Comparison of ENCODE assay signal across 1 cellular context in the genomic region with DNA sequence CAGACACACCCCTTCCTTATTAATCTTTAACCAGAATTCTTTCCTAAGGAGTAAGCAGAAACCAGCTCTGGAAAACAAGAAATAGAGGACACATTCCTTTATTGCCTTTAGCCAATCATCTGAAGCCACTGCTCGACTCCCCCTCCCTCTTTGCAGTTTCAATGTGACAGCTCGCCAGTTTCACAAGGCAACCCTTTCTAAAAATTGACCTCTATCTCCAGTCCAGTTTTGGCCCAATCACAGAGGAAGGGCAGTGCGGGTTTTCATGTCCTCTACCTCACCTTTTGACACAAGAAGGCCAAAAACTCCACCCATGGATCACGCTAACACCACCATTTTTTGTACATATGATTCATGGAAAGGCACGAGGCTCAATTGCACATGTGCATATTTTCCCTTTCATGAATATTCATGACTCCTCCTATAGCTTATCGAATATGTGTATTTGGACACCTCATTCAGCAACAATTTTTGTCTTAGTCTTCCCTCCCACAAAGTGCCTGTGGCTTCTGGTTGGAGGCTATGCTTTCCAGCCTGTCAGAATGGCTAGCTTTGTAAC.
TF ChIP-seq lines count a peak whose summit lies in the region.

No MANE protein-coding gene starts in this region.

TF ChIP-seq in H1, 55 proteins besides CTCF, POLR2A, EP300 and RAD21:
- TF ChIP-seq RXRA (IDR thresholded peaks at IDR 0.05; ENCODE audit: insufficient read depth, low read depth, low read length) (no peak), SP4 (IDR thresholded peaks at IDR 0.05; ENCODE audit: low read length) (no peak), SAP30 (IDR thresholded peaks at IDR 0.05; ENCODE audit: insufficient read depth, insufficient replicate concordance, low read length) (no peak), JUN (IDR thresholded peaks at IDR 0.05; ENCODE audit: low read depth, low read length) (no peak), MAFK (IDR thresholded peaks at IDR 0.05; ENCODE audit: low read depth, low read length) (no peak), CREB1 (IDR thresholded peaks at IDR 0.05) (no peak), TCF12 (IDR thresholded peaks at IDR 0.05; ENCODE audit: low read depth, low read length) (no peak), TEAD4 (IDR thresholded peaks at IDR 0.05; ENCODE audit: low read depth, low read length) (no peak), RBBP5 (IDR thresholded peaks at IDR 0.05; ENCODE audit: borderline replicate concordance, low read depth, low read length) (no peak)
- TF ChIP-seq, protein P1, sequence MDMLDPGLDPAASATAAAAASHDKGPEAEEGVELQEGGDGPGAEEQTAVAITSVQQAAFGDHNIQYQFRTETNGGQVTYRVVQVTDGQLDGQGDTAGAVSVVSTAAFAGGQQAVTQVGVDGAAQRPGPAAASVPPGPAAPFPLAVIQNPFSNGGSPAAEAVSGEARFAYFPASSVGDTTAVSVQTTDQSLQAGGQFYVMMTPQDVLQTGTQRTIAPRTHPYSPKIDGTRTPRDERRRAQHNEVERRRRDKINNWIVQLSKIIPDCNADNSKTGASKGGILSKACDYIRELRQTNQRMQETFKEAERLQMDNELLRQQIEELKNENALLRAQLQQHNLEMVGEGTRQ (IDR thresholded peaks at IDR 0.05; ENCODE audit: low read length): no peak
TF ChIP-seq in H1: peak in this region for 0.
